In genomic region chr4:25032126-25032525, GRCh38 we compare ENCODE assay signal across 17 cellular contexts. TPM values are rescaled to one million over a fixed set of nuclear protein-coding genes. Genes with fewer than 3 reads are reported as not detected.
DNase-seq lines count a peak whose midpoint lies in the region; ATAC-seq and TF ChIP-seq lines count a peak whose summit lies in the region.
"Had no signal": no experiment of that assay in that cellular context is flagged by ENCODE, and none has a peak within 500 bp of the region (broad histone marks: within the 10 kb centered on the region; RNA-seq: fewer than 3 reads in every experiment).

No MANE protein-coding gene starts in this region.

- no peak overlapping the region for H3K4me2 ChIP-seq in HCT116 (ENCODE audit: low read length)
- no peak overlapping the region for H3K4me2 ChIP-seq in OCI-LY7 (ENCODE audit: low read length)
- H3K4me2 ChIP-seq: KMS-11 had no signal

- BruUV-seq in HCT116 (replicated peaks; lab: Mats Ljungman, UMichigan) (no TSS peak), OCI-LY7 (replicated peaks; lab: Mats Ljungman, UMichigan) (no TSS peak)

- H3K4me1 ChIP-seq in HCT116 (ENCODE audit: control insufficient read depth in 1 of 2, insufficient read depth in 2 of 2, low read length in 2 of 2) (no peaks in the 10 kb centered on the region), OCI-LY7 (ENCODE audit: insufficient read depth, low read length, poor library complexity, severe bottlenecking) (no peaks in the 10 kb centered on the region)
- H3K4me1 ChIP-seq: BE2C had no signal

- H3K27me3 ChIP-seq in HCT116 (ENCODE audit: insufficient read depth, low read length) = peaks cover 54% of the 10 kb centered on the region

- H3K27ac ChIP-seq in HCT116 (ENCODE audit: low read depth, low read length) (no peak overlapping the region), OCI-LY7 (ENCODE audit: low read depth, low read length, poor library complexity, severe bottlenecking) (no peak overlapping the region)
- H3K27ac ChIP-seq: KMS-11, thoracic aorta, VCaP had no signal

- CTCF ChIA-PET in HCT116 (lab: Charles Lee) (no interaction called here), OCI-LY7 (lab: Charles Lee; ENCODE audit: unreplicated experiment) (no interaction called here)

- TF ChIP-seq POLR2A in HCT116 (IDR thresholded peaks at IDR 0.05; ENCODE audit: borderline replicate concordance, extremely low read depth, insufficient read depth, insufficient read length) = no peak

- H3K4me3 ChIP-seq in HCT116 (replicated peaks in 1 of 2; ENCODE audit: low read depth in 1 of 2, low read length in 2 of 2) (no peak overlapping the region), astrocyte of the spinal cord (ENCODE audit: low read depth, low read length) (no peak overlapping the region), OCI-LY7 (ENCODE audit: low read depth, low read length, poor library complexity, severe bottlenecking) (no peak overlapping the region)

- POLR2A ChIA-PET in HCT116 (lab: Charles Lee) = no interaction called here
- POLR2A ChIA-PET in OCI-LY7 (lab: Charles Lee) = interaction anchor here (0.6 to 0.7 kb wide), 2 partner anchors 107 to 132 kb away, joined by 3 read pairs; no protein-coding TSS in a partner anchor

- H2AFZ ChIP-seq in HCT116 (ENCODE audit: low read depth, low read length, poor library complexity, severe bottlenecking) (no peak overlapping the region), OCI-LY7 (ENCODE audit: low read length) (no peak overlapping the region)

- TF ChIP-seq CTCF in HCT116 (IDR thresholded peaks at IDR 0.05 in 2 of 3, conservative IDR thresholded peaks at IDR 0.05 in 1 of 3; ENCODE audit: borderline replicate concordance in 1 of 3, insufficient read depth in 1 of 3, low read depth in 2 of 3, low read length in 2 of 3) (no peak), astrocyte of the spinal cord (IDR thresholded peaks at IDR 0.05; ENCODE audit: low read depth, low read length) (no peak), OCI-LY7 (conservative IDR thresholded peaks at IDR 0.05; ENCODE audit: low read length) (no peak)

- H3K36me3 ChIP-seq in HCT116 (ENCODE audit: control insufficient read depth in 1 of 2, insufficient read depth in 2 of 2, low read length in 2 of 2) = no peaks in the 10 kb centered on the region
- H3K36me3 ChIP-seq in OCI-LY7 (ENCODE audit: insufficient read depth, low read length) = no peaks in the 10 kb centered on the region
- H3K36me3 ChIP-seq: BE2C, heart left ventricle, thoracic aorta had no signal

- ATAC-seq in HCT116 (peak; percentile 49), GM21619 (IDR thresholded peaks at IDR 0.05; ENCODE audit: unreplicated experiment) (no peak)
- ATAC-seq: T-cell had no signal

- H3K9me2 ChIP-seq in HCT116 (ENCODE audit: insufficient read depth) (no peaks in the 10 kb centered on the region), OCI-LY7 (ENCODE audit: insufficient read depth, low read length) (no peaks in the 10 kb centered on the region)

- DNase-seq in AG08395 (ENCODE audit: low spot score) (peak; percentile 20), HCT116 (ENCODE audit: low read depth, low spot score) (no peak), astrocyte of the spinal cord (ENCODE audit: low read depth, low spot score) (peak; percentile 10), kidney tubule cell (ENCODE audit: low spot score) (peak; percentile 21), posterior cingulate gyrus (no peak), NOMO-1 (lab: John Stamatoyannopoulos, UW; ENCODE audit: unreplicated experiment in 2 of 2) (no peak), OCI-LY7 (ENCODE audit: low spot score) (no peak)
- DNase-seq: BE2C, heart left ventricle, NCI-H2171 treated with DMSO at 0.1 percent for 48 hours, NCI-H82, T-cell had no signal

- TF ChIP-seq RAD21 in HCT116 (IDR thresholded peaks at IDR 0.05; ENCODE audit: low read depth) = no peak

- H3K79me2 ChIP-seq in HCT116 (ENCODE audit: insufficient read depth, low read length) (no peaks in the 10 kb centered on the region), OCI-LY7 (ENCODE audit: insufficient read depth, low read depth, low read length) (no peaks in the 10 kb centered on the region)

- H3K9me3 ChIP-seq in HCT116 (ENCODE audit: control insufficient read depth in 1 of 2, insufficient read depth in 1 of 2, low read depth in 1 of 2, low read length in 2 of 2) (no peaks in the 10 kb centered on the region), OCI-LY7 (ENCODE audit: low read length) (no peaks in the 10 kb centered on the region)
- H3K9me3 ChIP-seq: BE2C, heart left ventricle, thoracic aorta had no signal

- in situ Hi-C loops in astrocyte of the spinal cord (cut with HindIII; ENCODE audit: low sequenced_read_pairs) = no loop called here

- H4K20me1 ChIP-seq in HCT116 (ENCODE audit: insufficient read depth) (no peaks in the 10 kb centered on the region), OCI-LY7 (ENCODE audit: insufficient read depth, low read length) (no peaks in the 10 kb centered on the region)

- no peak overlapping the region for H3K9ac ChIP-seq in HCT116 (ENCODE audit: low read length)
- H3K9ac ChIP-seq: KMS-11 had no signal

- intact Hi-C loops in HCT116 (cut with micrococcal nuclease) = no loop called here
- intact Hi-C loops in posterior cingulate gyrus (cut with DNase I) = no loop called here
- intact Hi-C loops in OCI-LY7 (cut with micrococcal nuclease; ENCODE audit: unreplicated experiment) = no loop called here

- RAD21 ChIA-PET in HCT116 (lab: Charles Lee; ENCODE audit: low non-redundant PET in 1 of 2, low total read pairs in 2 of 2, uncharacterized antibody in 2 of 2, unreplicated experiment in 2 of 2) = no interaction called here

TF ChIP-seq in HCT116, 20 proteins besides CTCF, POLR2A, EP300 and RAD21:
- TF ChIP-seq YY1 (IDR thresholded peaks at IDR 0.05; ENCODE audit: extremely low read depth, insufficient replicate concordance, low read depth, low read length) = no peak

RNA-seq across cellular contexts. Expression of gene LGI2, which starts 1.4 kb away (rescaled TPM):
- total RNA-seq in HCT116 (2021; ENCODE audit: unreplicated experiment) (not detected), OCI-LY7 (2022) (not detected in 2 replicates)
- polyA plus RNA-seq in HCT116 (2012) = not detected in 2 replicates
- total RNA-seq in OCI-LY7 (2014; rRNA removed; shearing (Covaris generic)) = not detected in 2 replicates
- total RNA-seq: activated T-helper 1 cell treated with anti-CD3 and anti-CD28 coated beads, Interleukin-12 subunit alpha, Interleukin-12 subunit beta, Interleukin-2, Interleukin-4 antibody, amounts not matched to agents 30 ng/mL and 10 ng/mL and 1 ng/mL, durations not matched to agents 14 hours and 24 hours and 36 hours had no signal

Comparison
In these comparisons a context has a peak if more than half of its experiments do, and no peak if none do; other contexts are left out.
1. DNase-seq: peak in AG08395 (single experiment), astrocyte of the spinal cord (single experiment) and kidney tubule cell (single experiment); none in HCT116 (single experiment), posterior cingulate gyrus (0 of 10), NOMO-1 (0 of 2) and OCI-LY7 (single experiment).